ENCODE assay signal across 8 cellular contexts in the genomic region with DNA sequence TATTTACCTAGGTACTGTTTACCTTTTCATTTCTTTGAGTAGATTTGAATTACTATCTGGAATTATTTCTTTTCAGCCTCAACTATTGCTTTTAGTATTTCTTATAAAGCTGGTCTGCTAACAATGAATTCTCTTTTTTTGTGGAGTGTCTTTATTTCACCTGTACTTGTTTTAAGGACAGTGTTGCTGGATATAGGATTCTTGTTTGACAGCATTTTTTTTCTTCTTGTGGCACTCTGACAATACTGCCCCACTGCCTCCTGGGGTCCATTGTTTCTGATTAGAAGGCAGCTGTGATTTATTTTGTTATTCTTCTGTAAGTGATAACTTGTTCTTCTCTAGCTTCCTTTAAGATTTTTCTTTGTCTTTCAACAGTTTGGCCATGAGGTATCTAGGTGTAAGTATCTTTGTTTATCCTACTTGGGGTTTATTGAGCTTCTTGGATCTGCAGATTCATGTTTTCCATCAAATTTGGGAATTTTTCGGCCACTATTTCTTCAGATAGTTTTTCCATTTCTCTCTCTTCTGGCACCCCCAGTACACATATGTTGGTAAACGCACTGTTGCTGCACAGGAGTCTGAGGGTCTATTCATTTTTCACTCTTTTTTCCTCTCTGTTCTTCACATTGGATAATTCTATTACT.
"Had no signal": no experiment of that assay in that cellular context is flagged by ENCODE, and none has a peak within 500 bp of the region (broad histone marks: within the 10 kb centered on the region; RNA-seq: fewer than 3 reads in every experiment).

No MANE protein-coding gene starts in this region.

- H3K36me3 ChIP-seq: HAP-1 had no signal

- H3K9me3 ChIP-seq: HAP-1 had no signal

- H3K4me3 Mint-ChIP-seq: GM23338, H9, HFFc6 had no signal

- H3K27ac ChIP-seq: GM23248 had no signal

- H3K27ac Mint-ChIP-seq: GM23338, H9, HFFc6 had no signal

- H3K9me3 Mint-ChIP-seq: HFFc6 had no signal

- ATAC-seq: GM23338, HCT116 had no signal

- H3K4me1 ChIP-seq: HAP-1 had no signal

- H3K4me3 ChIP-seq: GM23248, GM23338, HAP-1 had no signal

- DNase-seq: GOT3, H7, H9 had no signal
